In the genomic region with DNA sequence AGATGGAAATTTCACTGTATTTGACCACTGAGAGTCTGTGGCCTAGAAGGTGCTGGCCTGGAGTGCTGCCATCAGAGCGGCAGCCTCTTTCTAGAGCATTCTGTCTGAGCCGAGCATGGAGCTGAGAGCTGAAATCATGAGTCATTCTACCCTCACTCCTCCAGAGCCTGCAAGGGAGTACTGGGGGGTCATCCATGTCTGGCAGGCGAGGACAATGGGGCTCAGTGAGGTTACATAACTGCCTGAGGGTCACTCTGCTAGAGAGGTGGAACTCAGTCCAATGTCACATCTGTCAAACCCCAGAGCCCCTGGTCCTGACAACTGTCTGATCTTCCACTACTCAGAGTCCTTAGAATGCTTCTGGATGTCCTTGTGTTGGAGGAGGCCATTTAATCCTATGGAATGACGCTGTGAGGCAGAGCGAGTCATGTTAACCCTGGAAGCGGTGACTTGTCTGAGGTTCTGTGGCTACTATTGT, we compare ENCODE assay signal across 10 cellular contexts.
A peak's percentile ranks its signal among the peaks of the same experiment; 100 is the strongest.
DNase-seq lines count a peak whose midpoint lies in the region; ATAC-seq and TF ChIP-seq lines count a peak whose summit lies in the region.
"Had no signal": no experiment of that assay in that cellular context is flagged by ENCODE, and none has a peak within 500 bp of the region (broad histone marks: within the 10 kb centered on the region; RNA-seq: fewer than 3 reads in every experiment).

No MANE protein-coding gene starts in this region.

- no peak for ATAC-seq in activated naive CD8-positive, alpha-beta T cell treated with anti-CD3 and anti-CD28 coated beads, Interleukin-2, amount 10 ng/mL, durations not matched to agents 7 days and 5 days (ENCODE audit: low read depth)
- no peak for ATAC-seq in HG03378 (IDR thresholded peaks at IDR 0.05; ENCODE audit: unreplicated experiment)
- ATAC-seq: naive thymus-derived CD4-positive, alpha-beta T cell had no signal

- peaks cover 24% of the 10 kb centered on the region for H3K4me1 Mint-ChIP-seq in HFFc6 (ENCODE audit: low read depth)
- peaks cover 33% of the 10 kb centered on the region for H3K4me1 Mint-ChIP-seq in activated naive CD8-positive, alpha-beta T cell treated with anti-CD3 and anti-CD28 coated beads, Interleukin-2, amount 10 ng/mL, durations not matched to agents 7 days and 5 days

- no peak overlapping the region for H3K4me3 ChIP-seq in AG09309 (ENCODE audit: control insufficient read depth, low read depth, low read length)

- H3K9me3 Mint-ChIP-seq in HFFc6: no peaks in the 10 kb centered on the region
- H3K9me3 Mint-ChIP-seq in activated naive CD8-positive, alpha-beta T cell treated with anti-CD3 and anti-CD28 coated beads, Interleukin-2, amount 10 ng/mL, durations not matched to agents 7 days and 5 days: no peaks in the 10 kb centered on the region

- peak overlapping the region; percentile 85 for H3K27ac Mint-ChIP-seq in HFFc6
- H3K27ac Mint-ChIP-seq in activated naive CD8-positive, alpha-beta T cell treated with anti-CD3 and anti-CD28 coated beads, Interleukin-2, amount 10 ng/mL, durations not matched to agents 7 days and 5 days: peak overlapping the region; percentile 45

- no peak for TF ChIP-seq CTCF in AG09309 (IDR thresholded peaks at IDR 0.05; ENCODE audit: control insufficient read depth, insufficient read depth, low read depth, low read length, missing control alignments)
- no peak for TF ChIP-seq CTCF in HFFc6 (IDR thresholded peaks at IDR 0.05)

- no peak overlapping the region for H3K4me3 Mint-ChIP-seq in HFFc6
- peak overlapping the region; percentile 24 for H3K4me3 Mint-ChIP-seq in activated naive CD8-positive, alpha-beta T cell treated with anti-CD3 and anti-CD28 coated beads, Interleukin-2, amount 10 ng/mL, durations not matched to agents 7 days and 5 days

- peaks cover 5% of the 10 kb centered on the region for H3K27me3 Mint-ChIP-seq in HFFc6 (ENCODE audit: insufficient read depth)
- no peaks in the 10 kb centered on the region for H3K27me3 Mint-ChIP-seq in activated naive CD8-positive, alpha-beta T cell treated with anti-CD3 and anti-CD28 coated beads, Interleukin-2, amount 10 ng/mL, durations not matched to agents 7 days and 5 days

- DNase-seq in AG09309 (ENCODE audit: low read depth): peak; percentile 23
- DNase-seq in HFFc6: peak; percentile 77
- no peak for DNase-seq in activated naive CD8-positive, alpha-beta T cell treated with anti-CD3 and anti-CD28 coated beads, Interleukin-2, amount 10 ng/mL, durations not matched to agents 7 days and 5 days
- peak; percentile 88 for DNase-seq in iris pigment epithelial cell (ENCODE audit: low read depth)
- no peak for DNase-seq in NCI-H1417 treated with DMSO at 0.1 percent for 48 hours (lab: John Stamatoyannopoulos, UW)
- DNase-seq in KG1 (lab: John Stamatoyannopoulos, UW): no peak
- DNase-seq in stimulated activated CD4-positive, alpha-beta T cell treated with anti-CD3 and anti-CD28 coated beads, Interleukin-4, amount 100 ng/mL, for 4 hours: no peak
- DNase-seq: DMS79; naive thymus-derived CD4-positive, alpha-beta T cell had no signal

- no peaks in the 10 kb centered on the region for H3K36me3 Mint-ChIP-seq in HFFc6 (ENCODE audit: low read depth)
- H3K36me3 Mint-ChIP-seq in activated naive CD8-positive, alpha-beta T cell treated with anti-CD3 and anti-CD28 coated beads, Interleukin-2, amount 10 ng/mL, durations not matched to agents 7 days and 5 days: peaks cover 8% of the 10 kb centered on the region

- POLR2A ChIA-PET in activated naive CD8-positive, alpha-beta T cell treated with anti-CD3 and anti-CD28 coated beads, Interleukin-2, amount 10 ng/mL, durations not matched to agents 7 days and 5 days (lab: Charles Lee): interaction anchor here (1.3 kb wide), 1 partner anchor 10 kb away, joined by 5 read pairs; no protein-coding TSS in a partner anchor

Comparison
In these comparisons a context has a peak if more than half of its experiments do, and no peak if none do; other contexts are left out.
1. DNase-seq: peak in AG09309 (single experiment), HFFc6 (single experiment) and iris pigment epithelial cell (single experiment); none in activated naive CD8-positive, alpha-beta T cell treated with anti-CD3 and anti-CD28 coated beads, Interleukin-2, amount 10 ng/mL, durations not matched to agents 7 days and 5 days (single experiment), NCI-H1417 treated with DMSO at 0.1 percent for 48 hours (single experiment), KG1 (single experiment) and stimulated activated CD4-positive, alpha-beta T cell treated with anti-CD3 and anti-CD28 coated beads, Interleukin-4, amount 100 ng/mL, for 4 hours (0 of 2).